In the genomic region with DNA sequence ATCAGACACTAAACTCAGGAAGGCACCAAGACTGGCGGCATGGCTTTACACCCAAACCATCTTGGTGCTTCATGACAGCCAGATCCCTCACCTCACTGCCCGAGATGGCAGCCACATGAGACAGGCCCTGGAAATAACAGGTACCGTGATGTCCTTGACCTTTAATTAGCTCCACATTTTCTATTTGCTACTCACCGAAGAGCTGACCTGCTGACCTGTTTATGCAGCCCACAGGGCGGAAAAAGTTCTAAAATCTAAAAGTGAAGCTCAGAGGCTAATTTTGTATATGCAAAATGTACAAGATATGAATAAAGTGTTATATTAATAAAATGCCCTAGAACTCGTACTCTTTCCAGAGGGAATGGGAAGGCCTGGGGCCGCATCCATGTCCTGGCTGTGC, we compare ENCODE assay signal across 18 cellular contexts. TPM values are rescaled to one million over a fixed set of nuclear protein-coding genes. Genes with fewer than 3 reads are reported as not detected.
DNase-seq lines count a peak whose midpoint lies in the region; ATAC-seq and TF ChIP-seq lines count a peak whose summit lies in the region.
"Had no signal": no experiment of that assay in that cellular context is flagged by ENCODE, and none has a peak within 500 bp of the region (broad histone marks: within the 10 kb centered on the region; RNA-seq: fewer than 3 reads in every experiment).

No MANE protein-coding gene starts in this region.

- H3K4me3 ChIP-seq in osteoblast (ENCODE audit: insufficient read depth, low read length) (no peak overlapping the region), upper lobe of right lung (no peak overlapping the region)
- H3K4me3 ChIP-seq: BLaER1, HAP-1 had no signal

- no peak overlapping the region for H3K4me3 Mint-ChIP-seq in WTC11
- H3K4me3 Mint-ChIP-seq in HFFc6 = no peak overlapping the region
- H3K4me3 Mint-ChIP-seq: B cell; CD4-positive, CD25-positive, alpha-beta regulatory T cell; CD8-positive, alpha-beta T cell had no signal

- H4K20me1 ChIP-seq in osteoblast (ENCODE audit: insufficient read depth, low read length) = no peaks in the 10 kb centered on the region
- H4K20me1 ChIP-seq: BLaER1 had no signal

- H3K27me3 ChIP-seq in osteoblast (ENCODE audit: insufficient read depth, low read length) (peaks cover 5% of the 10 kb centered on the region), upper lobe of right lung (no peaks in the 10 kb centered on the region)
- H3K27me3 ChIP-seq: BLaER1 had no signal

- no peaks in the 10 kb centered on the region for H3K9me3 ChIP-seq in osteoblast (ENCODE audit: low read depth, low read length)
- no peaks in the 10 kb centered on the region for H3K9me3 ChIP-seq in upper lobe of right lung
- H3K9me3 ChIP-seq: BLaER1, Caco-2, HAP-1 had no signal

- DNase-seq in AG20443 (ENCODE audit: low spot score) (peak; percentile 6), WTC11 (ENCODE audit: low spot score) (no peak), osteoblast (ENCODE audit: insufficient read length, low spot score, missing footprints) (peak; percentile 68), NCI-H510A (lab: John Stamatoyannopoulos, UW) (no peak), HFFc6 (no peak), upper lobe of right lung (no peak)
- DNase-seq: Caco-2; CD4-positive, CD25-positive, alpha-beta regulatory T cell; CD8-positive, alpha-beta T cell; DMS153; DND-41; GOT3 had no signal

- no peak for TF ChIP-seq CTCF in WTC11 (IDR thresholded peaks at IDR 0.05)
- no peak for TF ChIP-seq CTCF in osteoblast (IDR thresholded peaks at IDR 0.05; ENCODE audit: extremely low read depth, low read depth, low read length)
- TF ChIP-seq CTCF in HFFc6 (IDR thresholded peaks at IDR 0.05) = no peak
- TF ChIP-seq CTCF in upper lobe of right lung (IDR thresholded peaks at IDR 0.05) = no peak

- peak overlapping the region; percentile 20; the same call in 1 of the 2 replicates for H3K27ac Mint-ChIP-seq in WTC11
- no peak overlapping the region for H3K27ac Mint-ChIP-seq in HFFc6
- H3K27ac Mint-ChIP-seq: B cell; CD8-positive, alpha-beta T cell had no signal

- CTCF ChIA-PET in WTC11 (lab: Charles Lee) = interaction anchor here (0.9 to 2.1 kb wide), 3 partner anchors 25 to 116 kb away, joined by 3 to 7 read pairs (median 6); no protein-coding TSS in a partner anchor

- intact Hi-C loops in upper lobe of right lung (cut with DNase I) = no loop called here

- no peaks in the 10 kb centered on the region for H3K36me3 Mint-ChIP-seq in WTC11
- H3K36me3 Mint-ChIP-seq in HFFc6 (ENCODE audit: low read depth) = no peaks in the 10 kb centered on the region
- H3K36me3 Mint-ChIP-seq: CD4-positive, CD25-positive, alpha-beta regulatory T cell; CD8-positive, alpha-beta T cell had no signal

- H3K79me2 ChIP-seq in osteoblast (ENCODE audit: insufficient read depth, low read length) = no peaks in the 10 kb centered on the region

- no peaks in the 10 kb centered on the region; the same call in 1 of the 2 replicates for H3K27me3 Mint-ChIP-seq in WTC11 (ENCODE audit: low read depth)
- peaks cover 71% of the 10 kb centered on the region for H3K27me3 Mint-ChIP-seq in HFFc6 (ENCODE audit: insufficient read depth)

- no peak overlapping the region for H2AFZ ChIP-seq in osteoblast (ENCODE audit: low read length)

- H3K9me3 Mint-ChIP-seq in WTC11 (no peaks in the 10 kb centered on the region), HFFc6 (no peaks in the 10 kb centered on the region)
- H3K9me3 Mint-ChIP-seq: CD8-positive, alpha-beta T cell had no signal

- H3K36me3 ChIP-seq in osteoblast (ENCODE audit: insufficient read depth, low read length) (no peaks in the 10 kb centered on the region), upper lobe of right lung (no peaks in the 10 kb centered on the region)
- H3K36me3 ChIP-seq: BLaER1, HAP-1 had no signal

- no peaks in the 10 kb centered on the region for H3K4me1 ChIP-seq in osteoblast (ENCODE audit: insufficient read depth, low read length)
- peaks cover 9% of the 10 kb centered on the region for H3K4me1 ChIP-seq in upper lobe of right lung
- H3K4me1 ChIP-seq: BLaER1 had no signal

- H3K4me1 Mint-ChIP-seq in WTC11 = peaks cover 43% of the 10 kb centered on the region
- H3K4me1 Mint-ChIP-seq in HFFc6 (ENCODE audit: low read depth) = no peaks in the 10 kb centered on the region; the same call in 1 of the 2 replicates

- POLR2A ChIA-PET in WTC11 (lab: Charles Lee) = no interaction called here

- no peak overlapping the region for H3K4me2 ChIP-seq in osteoblast (ENCODE audit: insufficient read depth, low read length)
- H3K4me2 ChIP-seq: BLaER1 had no signal

- no peak overlapping the region for H3K27ac ChIP-seq in osteoblast (ENCODE audit: low read depth, low read length)
- no peak overlapping the region for H3K27ac ChIP-seq in upper lobe of right lung
- H3K27ac ChIP-seq: BLaER1, C4-2B had no signal

- ATAC-seq in WTC11 (no peak), upper lobe of right lung (no peak)
- ATAC-seq: CD8-positive, alpha-beta T cell had no signal

TF ChIP-seq in WTC11, 78 proteins besides CTCF, POLR2A, EP300 and RAD21:
- no peak for TF ChIP-seq TEAD4 (CRISPR knock-in tag; IDR thresholded peaks at IDR 0.05)

RNA-seq across cellular contexts. Expression of a gene that starts 51.6 kb away (rescaled TPM):
- total RNA-seq in WTC11 (2021) = 20.8 to 21.4 TPM (median 21.0 TPM) in 3 replicates
- 1.1 TPM in 1 of 2 replicates, not detected in the other for total RNA-seq in osteoblast
- total RNA-seq in HFFc6 (2021; fragmentation: NEBNext Ultra II Directional; extraction: Animal tissue kit (Norgen Biotek cat#: 25700)) = not detected
- total RNA-seq in upper lobe of right lung = 2.6 TPM
- total RNA-seq: A172, A673 had no signal

RNA-seq across cellular contexts. Expression of a gene that starts 53.0 kb away (rescaled TPM):
- not detected in 3 replicates for total RNA-seq in WTC11 (2021)
- not detected in 2 replicates for total RNA-seq in osteoblast
- total RNA-seq in HFFc6 (2021; fragmentation: NEBNext Ultra II Directional; extraction: Animal tissue kit (Norgen Biotek cat#: 25700)) = not detected
- total RNA-seq in upper lobe of right lung = 1.1 TPM
- total RNA-seq: A172; A673; B cell; Caco-2; CD4-positive, CD25-positive, alpha-beta regulatory T cell; CD8-positive, alpha-beta T cell had no signal

Comparison
In these comparisons a context has a peak if more than half of its experiments do, and no peak if none do; other contexts are left out.
1. DNase-seq: peak in AG20443 (single experiment) and osteoblast (single experiment); none in WTC11 (single experiment), NCI-H510A (single experiment), HFFc6 (single experiment) and upper lobe of right lung (single experiment).